26 cellular contexts compared by ENCODE assay signal in genomic region chr3:73470851-73471250, GRCh38.
"Had no signal": no experiment of that assay in that cellular context is flagged by ENCODE, and none has a peak within 500 bp of the region (broad histone marks: within the 10 kb centered on the region; RNA-seq: fewer than 3 reads in every experiment).

No MANE protein-coding gene starts in this region.

- ATAC-seq: stimulated activated naive CD8-positive, alpha-beta T cell treated with anti-CD3 and anti-CD28 coated beads, Interleukin-15, Interleukin-2, amounts not matched to agents 100 U/mL and 50 U/mL, for 24 hours had no signal

- H3K4me3 ChIP-seq: ascending aorta, coronary artery, dorsolateral prefrontal cortex, ovary, prostate gland, skin epidermis, vagina had no signal

- H3K36me3 ChIP-seq: ascending aorta, ovary, prostate gland, vagina, WERI-Rb-1 had no signal

- H3K9me3 ChIP-seq: ascending aorta, ovary, prostate gland, vagina had no signal

- H3K4me1 ChIP-seq: prostate gland had no signal

- H3K27me3 ChIP-seq: ascending aorta, dorsolateral prefrontal cortex, ovary, vagina had no signal

- DNase-seq: activated CD4-positive, alpha-beta memory T cell treated with anti-CD3 and anti-CD28 coated beads for 36 hours; activated CD4-positive, alpha-beta T cell treated with anti-CD3 and anti-CD28 coated beads, Interleukin-2, amount 10 ng/mL, durations not matched to agents 24 days and 14 days; activated CD4-positive, CD25-positive, alpha-beta regulatory T cell treated with anti-CD3 and anti-CD28 coated beads, Interleukin-2, amount 50 U/mL, for 72 hours; activated CD8-positive, alpha-beta memory T cell treated with anti-CD3 and anti-CD28 coated beads, Interleukin-2, amount 50 U/mL, for 48 hours; activated gamma-delta T cell; activated naive CD4-positive, alpha-beta T cell treated with anti-CD3 and anti-CD28 coated beads, Interleukin-2, amount 10 ng/mL, durations not matched to agents 7 days and 5 days; activated naive CD8-positive, alpha-beta T cell treated with anti-CD3 and anti-CD28 coated beads, Interleukin-2, amount 10 ng/mL, durations not matched to agents 7 days and 5 days; activated T-cell treated with anti-CD3 and anti-CD28 coated beads, Interleukin-2, amount 50 U/mL, for 24 hours; dorsolateral prefrontal cortex; effector memory CD4-positive, alpha-beta T cell; head of caudate nucleus; hippocampal formation; left cardiac atrium; mammary epithelial cell; retina; stimulated activated CD4-positive, alpha-beta T cell treated with anti-CD3 and anti-CD28 coated beads, Interleukin-12 subunit alpha, Interleukin-12 subunit beta, amount 100 ng/mL, for 4 hours; stimulated activated CD4-positive, alpha-beta T cell treated with anti-CD3 and anti-CD28 coated beads, Interleukin-4, amount 100 ng/mL, for 1 hour; stimulated activated naive CD8-positive, alpha-beta T cell treated with anti-CD3 and anti-CD28 coated beads, Interleukin-15, Interleukin-2, amounts not matched to agents 100 U/mL and 50 U/mL, for 24 hours; T-helper 9 cell; WERI-Rb-1 had no signal

- H3K27ac ChIP-seq: coronary artery, dorsolateral prefrontal cortex, prostate gland, skin epidermis, vagina, WERI-Rb-1 had no signal
